1 cellular context compared by ENCODE assay signal in genomic region chr4:40337523-40337922, GRCh38.
TF ChIP-seq lines count a peak whose summit lies in the region.

No MANE protein-coding gene starts in this region.

TF ChIP-seq in GM12878, 131 proteins besides CTCF, POLR2A, EP300 and RAD21:
- TF ChIP-seq ZBED1 (IDR thresholded peaks at IDR 0.05; ENCODE audit: borderline replicate concordance) (no peak), ZBTB40 (IDR thresholded peaks at IDR 0.05; ENCODE audit: borderline replicate concordance) (no peak), HSF1 (IDR thresholded peaks at IDR 0.05; ENCODE audit: low read depth, low read length) (no peak), SIN3A (IDR thresholded peaks at IDR 0.05; ENCODE audit: low read depth, low read length) (no peak), MTA3 (IDR thresholded peaks at IDR 0.05; ENCODE audit: borderline replicate concordance, low read length) (no peak), ZNF24 (IDR thresholded peaks at IDR 0.05) (no peak)
TF ChIP-seq in GM12878: peak in this region for 0.
